Comparison of ENCODE assay signal across 11 cellular contexts in genomic region chr6:27293436-27294152, GRCh38. TPM values are rescaled to one million over a fixed set of nuclear protein-coding genes. Genes with fewer than 3 reads are reported as not detected.
DNase-seq lines count a peak whose midpoint lies in the region; ATAC-seq and TF ChIP-seq lines count a peak whose summit lies in the region.
"Had no signal": no experiment of that assay in that cellular context is flagged by ENCODE, and none has a peak within 500 bp of the region (broad histone marks: within the 10 kb centered on the region; RNA-seq: fewer than 3 reads in every experiment).

No MANE protein-coding gene starts in this region.

- no peak for ATAC-seq in HG02588 (IDR thresholded peaks at IDR 0.05; ENCODE audit: unreplicated experiment)

- no peak overlapping the region for H3K4me3 Mint-ChIP-seq in activated naive CD4-positive, alpha-beta T cell treated with anti-CD3 and anti-CD28 coated beads, Interleukin-2, amount 50 U/mL, for 24 hours
- no peak overlapping the region for H3K4me3 Mint-ChIP-seq in activated naive CD4-positive, alpha-beta T cell treated with anti-CD3 and anti-CD28 coated beads for 36 hours
- peak overlapping the region; percentile 70 for H3K4me3 Mint-ChIP-seq in endodermal cell

- H3K27me3 Mint-ChIP-seq in activated naive CD4-positive, alpha-beta T cell treated with anti-CD3 and anti-CD28 coated beads, Interleukin-2, amount 50 U/mL, for 24 hours = peaks cover 78% of the 10 kb centered on the region
- H3K27me3 Mint-ChIP-seq in activated naive CD4-positive, alpha-beta T cell treated with anti-CD3 and anti-CD28 coated beads for 36 hours (ENCODE audit: low read depth) = peaks cover 88% of the 10 kb centered on the region
- peaks cover 46% of the 10 kb centered on the region for H3K27me3 Mint-ChIP-seq in endodermal cell (ENCODE audit: insufficient read depth)

- H3K9ac ChIP-seq in endodermal cell (ENCODE audit: extremely low read depth, low read length, poor library complexity, severe bottlenecking) = no peak overlapping the region

- TF ChIP-seq CTCF in endodermal cell (conservative IDR thresholded peaks at IDR 0.05) = no peak
- TF ChIP-seq CTCF in retinal pigment epithelial cell (conservative IDR thresholded peaks at IDR 0.05; ENCODE audit: low read depth, low read length) = no peak

- H3K4me1 ChIP-seq in endodermal cell (ENCODE audit: control insufficient read depth, insufficient read depth, low read length) = no peaks in the 10 kb centered on the region
- H3K4me1 ChIP-seq: testis had no signal

- 23 to 52% methylated on average over 12 to 28 of the region's 28 CpGs for WGBS in endodermal cell (ENCODE audit: insufficient coverage in 1 of 2, insufficient read length in 1 of 2), 2 experiments

- CTCF ChIA-PET in activated naive CD4-positive, alpha-beta T cell treated with anti-CD3 and anti-CD28 coated beads for 36 hours (lab: Charles Lee) = interaction anchor here (0.6 kb wide), 1 partner anchor 193 kb away, joined by 3 read pairs; no protein-coding TSS in a partner anchor

- intact Hi-C loops in activated naive CD4-positive, alpha-beta T cell treated with anti-CD3 and anti-CD28 coated beads for 36 hours (cut with micrococcal nuclease) = no loop called here

- H3K9me3 ChIP-seq in endodermal cell (ENCODE audit: control insufficient read depth, low read length) = no peaks in the 10 kb centered on the region
- H3K9me3 ChIP-seq: testis had no signal

- peaks cover 19% of the 10 kb centered on the region for H3K36me3 Mint-ChIP-seq in activated naive CD4-positive, alpha-beta T cell treated with anti-CD3 and anti-CD28 coated beads, Interleukin-2, amount 50 U/mL, for 24 hours
- peaks cover 16% of the 10 kb centered on the region for H3K36me3 Mint-ChIP-seq in activated naive CD4-positive, alpha-beta T cell treated with anti-CD3 and anti-CD28 coated beads for 36 hours (ENCODE audit: low read depth)
- H3K36me3 Mint-ChIP-seq in endodermal cell (ENCODE audit: low read depth) = no peaks in the 10 kb centered on the region

- H3K27ac ChIP-seq in endodermal cell (ENCODE audit: low read depth, low read length) = no peak overlapping the region
- H3K27ac ChIP-seq: testis had no signal

- peaks cover under 1% of the 10 kb centered on the region for H3K4me1 Mint-ChIP-seq in activated naive CD4-positive, alpha-beta T cell treated with anti-CD3 and anti-CD28 coated beads, Interleukin-2, amount 50 U/mL, for 24 hours
- H3K4me1 Mint-ChIP-seq in activated naive CD4-positive, alpha-beta T cell treated with anti-CD3 and anti-CD28 coated beads for 36 hours (ENCODE audit: low read depth) = peaks cover 5% of the 10 kb centered on the region
- peaks cover 32% of the 10 kb centered on the region for H3K4me1 Mint-ChIP-seq in endodermal cell

- H3K4me3 ChIP-seq in endodermal cell (ENCODE audit: low read length) (peak overlapping the region; percentile 75), retinal pigment epithelial cell (ENCODE audit: low read length) (peak overlapping the region; percentile 18)
- H3K4me3 ChIP-seq: testis had no signal

- no peaks in the 10 kb centered on the region for H3K36me3 ChIP-seq in endodermal cell (ENCODE audit: control insufficient read depth, insufficient read depth, low read length)

- H3K27ac Mint-ChIP-seq in activated naive CD4-positive, alpha-beta T cell treated with anti-CD3 and anti-CD28 coated beads, Interleukin-2, amount 50 U/mL, for 24 hours = peak overlapping the region; percentile 76
- no peak overlapping the region for H3K27ac Mint-ChIP-seq in activated naive CD4-positive, alpha-beta T cell treated with anti-CD3 and anti-CD28 coated beads for 36 hours
- no peak overlapping the region for H3K27ac Mint-ChIP-seq in endodermal cell

- no peak for DNase-seq in activated naive CD4-positive, alpha-beta T cell treated with anti-CD3 and anti-CD28 coated beads for 36 hours
- DNase-seq in NCI-H524 treated with DMSO at 0.1 percent for 48 hours (lab: John Stamatoyannopoulos, UW) = peak; percentile 6
- peak; percentile 87 for DNase-seq in endodermal cell
- no peak for DNase-seq in retinal pigment epithelial cell (ENCODE audit: low read depth)
- no peak for DNase-seq in C1 segment of cervical spinal cord (lab: John Stamatoyannopoulos, UW)
- no peak for DNase-seq in putamen (ENCODE audit: low spot score)
- DNase-seq: testis had no signal

- peaks cover 36% of the 10 kb centered on the region for H3K27me3 ChIP-seq in endodermal cell (ENCODE audit: control insufficient read depth, insufficient read depth, low read length, poor library complexity, severe bottlenecking)
- H3K27me3 ChIP-seq: testis had no signal

- H3K9me3 Mint-ChIP-seq in activated naive CD4-positive, alpha-beta T cell treated with anti-CD3 and anti-CD28 coated beads, Interleukin-2, amount 50 U/mL, for 24 hours = peaks cover 49% of the 10 kb centered on the region
- H3K9me3 Mint-ChIP-seq in activated naive CD4-positive, alpha-beta T cell treated with anti-CD3 and anti-CD28 coated beads for 36 hours = peaks cover 26% of the 10 kb centered on the region
- H3K9me3 Mint-ChIP-seq in endodermal cell = no peaks in the 10 kb centered on the region

RNA-seq across cellular contexts. Expression of gene POM121L2, which starts 18.5 kb away (rescaled TPM):
- total RNA-seq in activated naive CD4-positive, alpha-beta T cell treated with anti-CD3 and anti-CD28 coated beads for 36 hours = not detected
- under 1 TPM in 1 of 2 donors, not detected in 1; 0.20 TPM for total RNA-seq in endodermal cell
- not detected for polyA plus RNA-seq in endodermal cell (2013, experiment 1 of 2)
- polyA plus RNA-seq in endodermal cell (2013, experiment 2 of 2) = not detected
- total RNA-seq: skeletal muscle tissue had no signal
- polyA plus RNA-seq: BJ had no signal

RNA-seq across cellular contexts. Expression of gene PRSS16, which starts 46.1 kb away (rescaled TPM):
- total RNA-seq in activated naive CD4-positive, alpha-beta T cell treated with anti-CD3 and anti-CD28 coated beads for 36 hours = 1 to 10 TPM; 1.3 to 1.4 TPM
- 10 to 100 TPM; 12.5 to 14.1 TPM for total RNA-seq in endodermal cell
- 3.9 TPM for polyA plus RNA-seq in endodermal cell (2013, experiment 1 of 2)
- 3.4 TPM for polyA plus RNA-seq in endodermal cell (2013, experiment 2 of 2)

Comparison
In these comparisons a context has a peak if more than half of its experiments do, and no peak if none do; other contexts are left out.
1. DNase-seq: peak in NCI-H524 treated with DMSO at 0.1 percent for 48 hours (single experiment) and endodermal cell (single experiment); none in activated naive CD4-positive, alpha-beta T cell treated with anti-CD3 and anti-CD28 coated beads for 36 hours (single experiment), retinal pigment epithelial cell (single experiment), C1 segment of cervical spinal cord (0 of 14) and putamen (single experiment).
2. RNA of gene PRSS16, which starts 46.1 kb away (total RNA-seq): 12.5 to 14.1 TPM in endodermal cell; 1.3 to 1.4 TPM in activated naive CD4-positive, alpha-beta T cell treated with anti-CD3 and anti-CD28 coated beads for 36 hours; every median in the first group is over 4 times any median in the second.